In the genomic region with DNA sequence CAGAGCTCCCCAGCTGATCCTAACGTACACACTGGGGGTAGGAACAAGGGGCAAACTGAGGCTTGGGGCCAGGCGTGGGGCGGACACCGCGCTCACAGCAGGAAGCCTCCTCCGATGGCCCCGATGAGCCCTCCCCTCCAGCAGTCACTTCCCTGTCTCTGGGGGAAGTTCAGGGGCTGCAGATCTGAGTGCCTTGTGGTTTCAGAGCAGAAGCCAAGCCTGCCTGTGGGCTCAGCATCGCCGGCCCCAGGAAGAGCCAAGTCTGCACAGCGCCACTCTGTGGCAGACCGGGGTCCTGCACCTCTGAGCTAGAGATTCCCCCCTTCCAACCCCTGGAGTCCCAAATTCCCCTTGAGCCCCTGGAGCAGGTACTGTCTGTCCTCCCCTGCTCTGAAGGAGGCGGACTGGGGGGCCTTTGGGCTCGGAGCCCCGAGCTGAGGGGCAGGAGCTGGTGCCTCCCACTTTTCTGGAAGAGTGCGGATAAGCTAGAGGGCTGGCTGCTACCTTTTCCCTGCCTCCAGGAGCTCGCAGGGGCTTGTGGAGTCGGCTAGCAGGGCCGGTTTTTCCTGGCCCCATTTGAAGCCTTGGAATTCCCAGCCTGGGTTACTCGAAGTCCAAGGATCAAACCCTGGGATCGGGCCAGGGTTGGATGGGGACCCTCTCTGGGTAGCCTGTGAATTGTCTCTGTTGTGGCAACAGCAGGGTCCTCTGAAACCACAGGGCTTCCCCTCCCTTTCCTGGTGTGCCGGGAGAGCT, we compare ENCODE assay signal across 8 cellular contexts. TPM values are rescaled to one million over a fixed set of nuclear protein-coding genes. Genes with fewer than 3 reads are reported as not detected.
A peak's percentile ranks its signal among the peaks of the same experiment; 100 is the strongest.
DNase-seq lines count a peak whose midpoint lies in the region; ATAC-seq and TF ChIP-seq lines count a peak whose summit lies in the region.

No MANE protein-coding gene starts in this region.

- H3K4me2 ChIP-seq in neural cell (ENCODE audit: low read length): peak overlapping the region; percentile 91

- H3K79me2 ChIP-seq in neural cell (replicated peaks; ENCODE audit: insufficient read depth, low read length): peaks cover 66% of the 10 kb centered on the region

- H3K27me3 ChIP-seq in neural cell (ENCODE audit: insufficient read depth, low read depth, low read length): no peaks in the 10 kb centered on the region

- H3F3A ChIP-seq in neural cell (ENCODE audit: insufficient read depth, low read length, poor library complexity, severe bottlenecking): peaks cover 4% of the 10 kb centered on the region

- H3K4me3 Mint-ChIP-seq in activated T-helper 17 cell treated with anti-CD3 and anti-CD28 coated beads, Interleukin-2, amount 50 U/mL, for 72 hours: peak overlapping the region; percentile 32
- peak overlapping the region; percentile 76 for H3K4me3 Mint-ChIP-seq in stimulated activated naive CD8-positive, alpha-beta T cell treated with anti-CD3 and anti-CD28 coated beads, Interleukin-15, Interleukin-2, amounts not matched to agents 100 ng/mL and 50 ng/mL, for 24 hours

- no peaks in the 10 kb centered on the region for H3K27me3 Mint-ChIP-seq in activated T-helper 17 cell treated with anti-CD3 and anti-CD28 coated beads, Interleukin-2, amount 50 U/mL, for 72 hours
- H3K27me3 Mint-ChIP-seq in stimulated activated naive CD8-positive, alpha-beta T cell treated with anti-CD3 and anti-CD28 coated beads, Interleukin-15, Interleukin-2, amounts not matched to agents 100 ng/mL and 50 ng/mL, for 24 hours: no peaks in the 10 kb centered on the region

- H3K9me2 ChIP-seq in neural cell (ENCODE audit: insufficient read depth, low read length): no peaks in the 10 kb centered on the region

- H3K9me3 ChIP-seq in neural cell (ENCODE audit: low read length): no peaks in the 10 kb centered on the region

- peak; percentile 39 for ATAC-seq in HG03342 (IDR thresholded peaks at IDR 0.05; ENCODE audit: unreplicated experiment)
- peak; percentile 23 for ATAC-seq in activated T-helper 17 cell treated with anti-CD3 and anti-CD28 coated beads, Interleukin-2, amount 50 U/mL, for 72 hours (replicated peaks)

- peaks cover 6% of the 10 kb centered on the region for H3K4me1 Mint-ChIP-seq in activated T-helper 17 cell treated with anti-CD3 and anti-CD28 coated beads, Interleukin-2, amount 50 U/mL, for 72 hours
- H3K4me1 Mint-ChIP-seq in stimulated activated naive CD8-positive, alpha-beta T cell treated with anti-CD3 and anti-CD28 coated beads, Interleukin-15, Interleukin-2, amounts not matched to agents 100 ng/mL and 50 ng/mL, for 24 hours (ENCODE audit: low read depth): peaks cover 49% of the 10 kb centered on the region

- peak overlapping the region; percentile 76 for H3K4me3 ChIP-seq in neural cell (ENCODE audit: low read length)

- no peak overlapping the region for H3K27ac Mint-ChIP-seq in activated T-helper 17 cell treated with anti-CD3 and anti-CD28 coated beads, Interleukin-2, amount 50 U/mL, for 72 hours
- H3K27ac Mint-ChIP-seq in stimulated activated naive CD8-positive, alpha-beta T cell treated with anti-CD3 and anti-CD28 coated beads, Interleukin-15, Interleukin-2, amounts not matched to agents 100 ng/mL and 50 ng/mL, for 24 hours: peak overlapping the region; percentile 21

- no peaks in the 10 kb centered on the region for H3K36me3 Mint-ChIP-seq in activated T-helper 17 cell treated with anti-CD3 and anti-CD28 coated beads, Interleukin-2, amount 50 U/mL, for 72 hours (ENCODE audit: low read depth)
- no peaks in the 10 kb centered on the region for H3K36me3 Mint-ChIP-seq in stimulated activated naive CD8-positive, alpha-beta T cell treated with anti-CD3 and anti-CD28 coated beads, Interleukin-15, Interleukin-2, amounts not matched to agents 100 ng/mL and 50 ng/mL, for 24 hours (ENCODE audit: low read depth)

- no peak overlapping the region for H2AFZ ChIP-seq in neural cell (ENCODE audit: low read depth, low read length)

- peak overlapping the region; percentile 63 for H3K9ac ChIP-seq in neural cell (ENCODE audit: low read length)

- DNase-seq in NCI-H748 (lab: John Stamatoyannopoulos, UW; ENCODE audit: unreplicated experiment) (peak; percentile 65), NCI-H748 treated with DMSO at 0.1 percent for 48 hours (lab: John Stamatoyannopoulos, UW) (no peak), RPMI7951 (ENCODE audit: low read depth) (peak; percentile 14), fibroblast of peridontal ligament (ENCODE audit: extremely low read depth) (peak; percentile 70)

- no peak for TF ChIP-seq EP300 in neural cell (conservative IDR thresholded peaks at IDR 0.05; ENCODE audit: poor library complexity, severe bottlenecking)

- H3K27ac ChIP-seq in neural cell (ENCODE audit: low read length): peak overlapping the region; percentile 67

- no peaks in the 10 kb centered on the region for H3K36me3 ChIP-seq in neural cell (ENCODE audit: insufficient read depth, low read length)

- TF ChIP-seq CTCF in neural cell (IDR thresholded peaks at IDR 0.05; ENCODE audit: poor library complexity, severe bottlenecking): peak; percentile 94

- H3K9me3 Mint-ChIP-seq in activated T-helper 17 cell treated with anti-CD3 and anti-CD28 coated beads, Interleukin-2, amount 50 U/mL, for 72 hours: no peaks in the 10 kb centered on the region
- H3K9me3 Mint-ChIP-seq in stimulated activated naive CD8-positive, alpha-beta T cell treated with anti-CD3 and anti-CD28 coated beads, Interleukin-15, Interleukin-2, amounts not matched to agents 100 ng/mL and 50 ng/mL, for 24 hours: no peaks in the 10 kb centered on the region

- peak; percentile 84 for TF ChIP-seq RAD21 in neural cell (conservative IDR thresholded peaks at IDR 0.05)

- H4K20me1 ChIP-seq in neural cell (ENCODE audit: insufficient read depth): peaks cover 23% of the 10 kb centered on the region

TF ChIP-seq in neural cell, 6 proteins besides CTCF, POLR2A, EP300 and RAD21:
- peak; percentile 23 for TF ChIP-seq REST (IDR thresholded peaks at IDR 0.05; ENCODE audit: borderline replicate concordance)
- no peak for TF ChIP-seq TAF1 (IDR thresholded peaks at IDR 0.05; ENCODE audit: low read depth)
- TF ChIP-seq EZH2 (IDR thresholded peaks at IDR 0.05; ENCODE audit: borderline replicate concordance, insufficient read depth, low read length, poor library complexity, severe bottlenecking): no peak
- TF ChIP-seq POLR2AphosphoS5 (IDR thresholded peaks at IDR 0.05): peak; percentile 9
- TF ChIP-seq MXI1 (conservative IDR thresholded peaks at IDR 0.05; ENCODE audit: poor library complexity, severe bottlenecking): peak; percentile 16
- TF ChIP-seq SMC3 (conservative IDR thresholded peaks at IDR 0.05; ENCODE audit: poor library complexity): peak; percentile 92

RNA-seq across cellular contexts. Expression of gene GSE1, which starts 2.9 kb away (rescaled TPM):
- 7.0 and 10.1 TPM in 2 replicates for total RNA-seq in RPMI7951 (2014; rRNA removed; shearing (Covaris generic))
- total RNA-seq in activated T-helper 17 cell treated with anti-CD3 and anti-CD28 coated beads, Interleukin-2, amount 50 U/mL, for 72 hours: 10 to 100 TPM; 12.1 to 17.4 TPM
- polyA plus RNA-seq in neural cell: 35.6 and 38.3 TPM in 2 replicates
- 65.7 and 89.0 TPM in 2 replicates for polyA minus RNA-seq in neural cell
